In the genomic region with DNA sequence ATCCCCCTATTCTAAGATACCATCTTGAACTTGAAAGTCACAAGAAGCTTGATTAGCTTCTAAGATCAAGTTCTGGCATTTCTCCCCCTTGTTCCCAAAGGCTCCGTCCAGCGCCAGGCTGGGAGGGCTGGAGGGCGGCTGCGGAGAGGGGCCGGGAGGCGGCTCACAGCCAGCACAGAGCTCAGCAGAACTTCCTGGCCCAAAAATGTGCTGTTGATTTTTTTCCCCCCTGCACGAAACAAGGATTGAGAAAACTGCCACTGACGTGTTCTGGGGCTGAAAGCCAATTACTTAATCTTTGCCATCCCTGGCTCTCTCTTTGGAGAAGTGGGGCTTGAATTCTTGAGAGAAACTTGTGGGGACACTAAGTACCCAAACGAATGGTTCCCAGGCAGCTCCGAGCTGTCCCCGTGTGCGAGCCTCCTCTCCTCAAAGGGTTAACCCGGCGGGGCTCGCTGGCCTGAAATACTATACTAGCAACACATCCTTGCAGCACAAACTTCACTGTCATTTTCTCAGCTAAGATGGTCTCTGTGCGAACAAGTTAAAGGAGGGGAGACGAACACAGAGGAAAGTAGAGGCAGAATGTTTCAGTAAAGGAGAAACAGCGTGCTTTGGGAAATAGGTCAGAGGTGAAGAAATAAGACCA, we compare ENCODE assay signal across 8 cellular contexts. TPM values are rescaled to one million over a fixed set of nuclear protein-coding genes. Genes with fewer than 3 reads are reported as not detected.
DNase-seq lines count a peak whose midpoint lies in the region; ATAC-seq and TF ChIP-seq lines count a peak whose summit lies in the region.

No MANE protein-coding gene starts in this region.

- H3K27ac Mint-ChIP-seq in activated naive CD4-positive, alpha-beta T cell treated with anti-CD3 and anti-CD28 coated beads, Interleukin-2, amount 50 U/mL, for 72 hours = peak overlapping the region; percentile 92 to 99

- H3K9me3 Mint-ChIP-seq in activated naive CD4-positive, alpha-beta T cell treated with anti-CD3 and anti-CD28 coated beads, Interleukin-2, amount 50 U/mL, for 72 hours = no peaks in the 10 kb centered on the region

- no peak for TF ChIP-seq CTCF in omental fat pad (IDR thresholded peaks at IDR 0.05)

- H3K36me3 Mint-ChIP-seq in activated naive CD4-positive, alpha-beta T cell treated with anti-CD3 and anti-CD28 coated beads, Interleukin-2, amount 50 U/mL, for 72 hours = no peaks in the 10 kb centered on the region

- DNase-seq in activated CD8-positive, alpha-beta memory T cell treated with anti-CD3 and anti-CD28 coated beads for 24 hours = peak; percentile 71
- no peak for DNase-seq in activated CD8-positive, alpha-beta memory T cell treated with anti-CD3 and anti-CD28 coated beads, Interleukin-2, amount 50 U/mL, for 4 hours
- DNase-seq in NCI-H345 treated with DMSO at 0.1 percent for 48 hours (lab: John Stamatoyannopoulos, UW; ENCODE audit: unreplicated experiment) (peak; percentile 54), Right ventricle myocardium inferior (ENCODE audit: missing footprints) (peak; percentile 89), omental fat pad (ENCODE audit: low spot score) (peak; percentile 34), NCI-H1694 (lab: John Stamatoyannopoulos, UW) (no peak)
- DNase-seq in activated naive CD4-positive, alpha-beta T cell treated with anti-CD3 and anti-CD28 coated beads, Interleukin-2, amount 50 U/mL, for 72 hours (ENCODE audit: low spot score in 2 of 2) = peak in 1 of 2 donors; percentile 19

- ATAC-seq in HG02798 (IDR thresholded peaks at IDR 0.05; ENCODE audit: poor library complexity, unreplicated experiment) = peak; percentile 42
- peak; percentile 28 to 61 for ATAC-seq in activated naive CD4-positive, alpha-beta T cell treated with anti-CD3 and anti-CD28 coated beads, Interleukin-2, amount 50 U/mL, for 72 hours
- ATAC-seq in Right ventricle myocardium inferior = peak; percentile 73
- ATAC-seq in omental fat pad (ENCODE audit: low FRiP score) = peak; percentile 52

- intact Hi-C loops in Right ventricle myocardium inferior (cut with DNase I) = loop anchor here (2.0 to 10.0 kb wide), 3 partner anchors 36 to 350 kb away; a partner anchor contains a TSS

RNA-seq across cellular contexts. Expression of gene TRAF3IP2, which starts 0.5 kb away (rescaled TPM):
- 10 to 100 TPM; 32.5 to 38.0 TPM for total RNA-seq in activated naive CD4-positive, alpha-beta T cell treated with anti-CD3 and anti-CD28 coated beads, Interleukin-2, amount 50 U/mL, for 72 hours
- total RNA-seq in Right ventricle myocardium inferior = 11.0 TPM
- 10 to 100 TPM; 29.3 to 52.2 (median 42.2) TPM for total RNA-seq in omental fat pad

Comparison
In these comparisons a context has a peak if more than half of its experiments do, and no peak if none do; other contexts are left out.
1. DNase-seq: peak in activated CD8-positive, alpha-beta memory T cell treated with anti-CD3 and anti-CD28 coated beads for 24 hours (single experiment), NCI-H345 treated with DMSO at 0.1 percent for 48 hours (single experiment), Right ventricle myocardium inferior (single experiment) and omental fat pad (single experiment); none in activated CD8-positive, alpha-beta memory T cell treated with anti-CD3 and anti-CD28 coated beads, Interleukin-2, amount 50 U/mL, for 4 hours (single experiment) and NCI-H1694 (single experiment).
2. Peak in every context shown above with its lines, with median percentiles within 50 percentile points of each other: ATAC-seq.